8 cellular contexts compared by ENCODE assay signal in the genomic region with DNA sequence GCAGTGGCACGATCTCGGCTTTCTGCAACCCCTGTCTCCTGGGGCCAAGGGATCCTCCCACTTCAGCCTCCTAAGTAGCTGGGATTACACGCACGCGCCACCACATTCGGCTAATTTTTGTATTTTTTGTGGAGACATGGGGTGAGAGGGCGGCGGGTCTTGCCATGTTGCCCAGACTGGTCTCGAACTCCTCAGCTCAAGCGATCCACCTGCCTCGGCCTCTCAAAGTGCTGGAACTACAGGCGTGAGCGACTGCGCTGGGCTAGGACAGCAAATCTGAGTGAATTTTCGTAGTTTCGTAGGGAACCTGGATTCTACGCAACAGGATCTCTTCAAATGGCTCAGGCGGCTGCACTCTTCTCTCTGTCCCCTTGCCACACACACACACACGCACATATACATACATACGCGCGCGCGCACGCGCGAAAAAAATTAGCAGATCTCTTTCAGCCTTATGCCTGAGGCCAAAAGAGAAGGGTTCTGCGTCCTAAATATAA. TPM values are rescaled to one million over a fixed set of nuclear protein-coding genes. Genes with fewer than 3 reads are reported as not detected.
A peak's percentile ranks its signal among the peaks of the same experiment; 100 is the strongest.
DNase-seq lines count a peak whose midpoint lies in the region; ATAC-seq and TF ChIP-seq lines count a peak whose summit lies in the region.

No MANE protein-coding gene starts in this region.

- no peak for TF ChIP-seq CTCF in AG04450 (IDR thresholded peaks at IDR 0.05; ENCODE audit: low read depth, low read length)
- TF ChIP-seq CTCF in transverse colon (IDR thresholded peaks at IDR 0.05), result no peak
- TF ChIP-seq CTCF in omental fat pad (IDR thresholded peaks at IDR 0.05), result no peak

- peak overlapping the region; percentile 61 for H3K27ac ChIP-seq in AG04450 (ENCODE audit: low read depth, low read length)
- H3K27ac ChIP-seq in HUES64 (ENCODE audit: low read depth, low read length), result peak overlapping the region; percentile 60; the same call in 1 of the 2 replicates
- H3K27ac ChIP-seq in transverse colon, result peak overlapping the region; percentile 74 to 94 (median 86)

- no peak for TF ChIP-seq POLR2A in transverse colon (IDR thresholded peaks at IDR 0.05)

- peak overlapping the region; percentile 62 for H3K9ac ChIP-seq in HUES64 (ENCODE audit: low read depth, low read length)
- peak overlapping the region; percentile 72 for H3K9ac ChIP-seq in adipocyte (ENCODE audit: low read length)

- TF ChIP-seq EP300 in transverse colon (IDR thresholded peaks at IDR 0.05; ENCODE audit: low read depth), result no peak

- intact Hi-C loops in transverse colon (cut with DNase I; ENCODE audit: low total_unique reads), result no loop called here

- no peak for ATAC-seq in omental fat pad (ENCODE audit: low FRiP score)
- ATAC-seq in HG02678 (IDR thresholded peaks at IDR 0.05; ENCODE audit: unreplicated experiment), result no peak

- no peak for DNase-seq in AG04450 (ENCODE audit: low read depth, low spot score)
- no peak for DNase-seq in adipocyte (ENCODE audit: low read depth)
- peak; percentile 46 for DNase-seq in left kidney (ENCODE audit: low read depth, low spot score)
- DNase-seq in transverse colon, result no peak
- no peak for DNase-seq in omental fat pad (ENCODE audit: low spot score)
- no peak for DNase-seq in OCI-M2 (lab: John Stamatoyannopoulos, UW; ENCODE audit: unreplicated experiment)

- CTCF ChIA-PET in AG04450 (lab: Charles Lee), result interaction anchor here (2.6 to 3.0 kb wide), 2 partner anchors 18 to 21 kb away, joined by 6 to 20 read pairs; no protein-coding TSS in a partner anchor

- POLR2A ChIA-PET in AG04450 (lab: Yijun Ruan, JAX), result no interaction called here

- in situ Hi-C loops in transverse colon (cut with MboI; ENCODE audit: low pct_ligation_motif_present in 1 of 4, low pct_unique_long_range_greater_than_20kb in 1 of 4, low sequenced_read_pairs in 3 of 4), result no loop called here

- 83% methylated on average over 28 of the region's 28 CpGs for WGBS in HUES64
- 66 to 83% methylated on average over 15 to 28 of the region's 28 CpGs for WGBS in transverse colon (ENCODE audit: low coverage in 1 of 2), 2 donors

- H3K27me3 ChIP-seq in AG04450 (ENCODE audit: control insufficient read depth, insufficient read depth, low read length) (peaks cover 2% of the 10 kb centered on the region), HUES64 (ENCODE audit: insufficient read depth, low read length) (no peaks in the 10 kb centered on the region), adipocyte (replicated peaks; ENCODE audit: control insufficient read depth, insufficient read depth, low read length) (no peaks in the 10 kb centered on the region), transverse colon (no peaks in the 10 kb centered on the region)

- H3K9me3 ChIP-seq in AG04450 (ENCODE audit: control insufficient read depth, insufficient read depth, low read length) (peaks cover 3% of the 10 kb centered on the region; the same call in 1 of the 2 replicates), HUES64 (ENCODE audit: insufficient read depth, low read depth, low read length) (no peaks in the 10 kb centered on the region), adipocyte (ENCODE audit: control insufficient read depth, low read length) (no peaks in the 10 kb centered on the region), transverse colon (no peaks in the 10 kb centered on the region)

- peaks cover 23% of the 10 kb centered on the region; the same call in 1 of the 2 replicates for H3K36me3 ChIP-seq in HUES64 (ENCODE audit: insufficient read depth, low read length)
- H3K36me3 ChIP-seq in adipocyte (ENCODE audit: control insufficient read depth, insufficient read depth, low read length, severe bottlenecking), result peaks cover 7% of the 10 kb centered on the region
- H3K36me3 ChIP-seq in transverse colon, result no peaks in the 10 kb centered on the region

- H3K4me1 ChIP-seq in HUES64 (ENCODE audit: insufficient read depth, low read length) (peaks cover 10% of the 10 kb centered on the region; the same call in 1 of the 2 replicates), adipocyte (ENCODE audit: control insufficient read depth, insufficient read depth, low read length) (peaks cover 10% of the 10 kb centered on the region), transverse colon (peaks cover 5 to 31% (median 13%) of the 10 kb centered on the region in 4 donors)

- H3K4me3 ChIP-seq in AG04450 (ENCODE audit: low read depth, low read length) (peak overlapping the region; percentile 58), HUES64 (ENCODE audit: low read length) (peak overlapping the region; percentile 90), adipocyte (ENCODE audit: low read length) (peak overlapping the region; percentile 100), transverse colon (peak overlapping the region in 3 of 4 donors; percentile 19 to 99 (median 72))

RNA-seq across cellular contexts. Expression of a gene that starts 0.4 kb away (rescaled TPM):
- 1.8 and 2.7 TPM in 2 replicates for polyA plus RNA-seq in AG04450 (2011; rRNA removed)
- polyA minus RNA-seq in AG04450 (2011; rRNA and poly(A)+ RNA removed), result 1.6 and 1.9 TPM in 2 replicates
- polyA plus RNA-seq in HUES64 (2013, experiment 1 of 2), result 2.6 TPM
- 3.9 TPM for polyA plus RNA-seq in HUES64 (2013, experiment 2 of 2)
- total RNA-seq in transverse colon, result 1 to 10 TPM in 3 of 4 donors, not detected in 1; 1.1 to 4.0 (median 1.6) TPM
- total RNA-seq in omental fat pad, result 10 to 100 TPM in 2 of 4 donors, 1 to 10 TPM in 2; 3.8 to 18.4 (median 8.6) TPM

RNA-seq across cellular contexts. Expression of a gene that starts 0.7 kb away (rescaled TPM):
- 15.2 and 17.7 TPM in 2 replicates for polyA plus RNA-seq in AG04450 (2011; rRNA removed)
- 14.7 and 18.6 TPM in 2 replicates for polyA minus RNA-seq in AG04450 (2011; rRNA and poly(A)+ RNA removed)
- polyA plus RNA-seq in HUES64 (2013, experiment 1 of 2), result 34.3 TPM
- polyA plus RNA-seq in HUES64 (2013, experiment 2 of 2), result 39.1 TPM
- total RNA-seq in transverse colon (100 to 1,000 TPM in 1 of 4 donors, 10 to 100 TPM in 2, 1 to 10 TPM in 1; 8.0 to 147 (median 15.8) TPM), omental fat pad (10 to 100 TPM; 13.0 to 24.1 (median 15.8) TPM)

RNA-seq across cellular contexts. Expression of a gene that starts 19.9 kb away (rescaled TPM):
- 11.2 and 11.6 TPM in 2 replicates for polyA plus RNA-seq in AG04450 (2011; rRNA removed)
- 15.1 and 18.8 TPM in 2 replicates for polyA minus RNA-seq in AG04450 (2011; rRNA and poly(A)+ RNA removed)
- polyA plus RNA-seq in HUES64 (2013, experiment 1 of 2), result 8.2 TPM
- 7.2 TPM for polyA plus RNA-seq in HUES64 (2013, experiment 2 of 2)
- 10 to 100 TPM; 15.7 to 32.5 (median 24.7) TPM for total RNA-seq in transverse colon
- total RNA-seq in omental fat pad, result 10 to 100 TPM; 14.4 to 24.0 (median 17.6) TPM

RNA-seq across cellular contexts. Expression of a gene that starts 20.4 kb away (rescaled TPM):
- 9.3 and 11.3 TPM in 2 replicates for polyA plus RNA-seq in AG04450 (2011; rRNA removed)
- polyA minus RNA-seq in AG04450 (2011; rRNA and poly(A)+ RNA removed), result 5.9 and 6.4 TPM in 2 replicates
- 9.9 TPM for polyA plus RNA-seq in HUES64 (2013, experiment 1 of 2)
- polyA plus RNA-seq in HUES64 (2013, experiment 2 of 2), result 9.3 TPM
- 10 to 100 TPM in 2 of 4 donors, 1 to 10 TPM in 2; 3.7 to 11.9 (median 9.8) TPM for total RNA-seq in transverse colon
- 10 to 100 TPM; 12.3 to 15.0 (median 13.3) TPM for total RNA-seq in omental fat pad

RNA-seq across cellular contexts. Expression of a gene that starts 35.9 kb away (rescaled TPM):
- 0.07 and 0.12 TPM in 2 replicates for polyA plus RNA-seq in AG04450 (2011; rRNA removed)
- polyA minus RNA-seq in AG04450 (2011; rRNA and poly(A)+ RNA removed), result not detected in 2 replicates
- 0.10 TPM for polyA plus RNA-seq in HUES64 (2013, experiment 1 of 2)
- polyA plus RNA-seq in HUES64 (2013, experiment 2 of 2), result not detected
- total RNA-seq in transverse colon (1 to 10 TPM in 1 of 4 donors, under 1 TPM in 2, not detected in 1; 0.14 to 2.2 (median 0.64) TPM), omental fat pad (under 1 TPM in 3 of 4 donors, not detected in 1; 0.12 to 0.46 (median 0.38) TPM)
